Comparison of ENCODE assay signal across 9 cellular contexts in the genomic region with DNA sequence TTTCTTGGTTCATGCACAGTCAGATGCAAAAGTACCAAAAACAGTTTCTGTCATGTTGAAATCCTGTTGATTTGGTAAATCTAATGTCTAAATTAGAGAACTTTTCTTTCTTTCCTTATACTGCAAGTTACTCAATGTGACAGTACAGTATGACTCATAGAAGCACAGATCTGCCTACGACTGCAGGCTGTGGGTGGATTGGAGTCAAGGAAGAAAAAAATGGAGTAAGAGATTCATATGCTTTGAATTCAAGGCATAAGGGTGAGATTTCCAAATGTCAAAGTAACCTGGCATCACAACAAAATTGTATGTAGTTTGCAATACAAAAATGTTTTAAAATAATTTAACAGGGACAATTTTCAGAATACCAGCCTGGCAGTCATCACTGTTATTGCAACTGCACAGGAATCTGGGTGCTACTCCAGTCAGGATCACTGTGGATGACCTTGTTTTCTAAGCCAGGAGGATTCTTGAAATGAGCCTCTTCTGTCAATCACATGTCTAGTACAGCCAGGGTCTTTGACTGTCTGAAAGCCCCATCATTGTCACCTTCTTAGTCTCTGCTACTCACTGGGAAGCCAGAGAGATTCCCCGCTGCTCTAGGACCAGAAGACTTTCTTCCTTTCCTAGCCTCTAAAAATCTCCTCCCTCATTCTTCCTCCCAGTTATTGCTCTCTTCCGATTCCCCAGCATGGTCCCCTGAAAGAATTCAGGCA.
DNase-seq lines count a peak whose midpoint lies in the region; ATAC-seq and TF ChIP-seq lines count a peak whose summit lies in the region.
"Had no signal": no experiment of that assay in that cellular context is flagged by ENCODE, and none has a peak within 500 bp of the region (broad histone marks: within the 10 kb centered on the region; RNA-seq: fewer than 3 reads in every experiment).

No MANE protein-coding gene starts in this region.

- H3K36me3 ChIP-seq in SK-N-MC (ENCODE audit: insufficient read depth, low read length), result no peaks in the 10 kb centered on the region
- H3K36me3 ChIP-seq in gastroesophageal sphincter, result no peaks in the 10 kb centered on the region
- no peaks in the 10 kb centered on the region for H3K36me3 ChIP-seq in sigmoid colon
- H3K36me3 ChIP-seq: Peyer's patch had no signal

- H3K9me3 ChIP-seq in SK-N-MC (ENCODE audit: low read depth, low read length) (no peaks in the 10 kb centered on the region), gastroesophageal sphincter (no peaks in the 10 kb centered on the region), sigmoid colon (no peaks in the 10 kb centered on the region)
- H3K9me3 ChIP-seq: Peyer's patch had no signal

- TF ChIP-seq EP300 in gastroesophageal sphincter (IDR thresholded peaks at IDR 0.05), result no peak
- TF ChIP-seq EP300 in sigmoid colon (IDR thresholded peaks at IDR 0.05), result no peak

- no peak for TF ChIP-seq POLR2A in gastroesophageal sphincter (IDR thresholded peaks at IDR 0.05)
- TF ChIP-seq POLR2A in sigmoid colon (IDR thresholded peaks at IDR 0.05), result no peak

- H3K4me1 ChIP-seq in gastroesophageal sphincter, result peaks cover 7 to 42% (median 11%) of the 10 kb centered on the region in 3 donors
- peaks cover 0 to 41% (median 36%) of the 10 kb centered on the region in 4 donors for H3K4me1 ChIP-seq in sigmoid colon

- H3K27me3 ChIP-seq in gastroesophageal sphincter (no peaks in the 10 kb centered on the region), sigmoid colon (no peaks in the 10 kb centered on the region)
- H3K27me3 ChIP-seq: Peyer's patch had no signal

- no peak overlapping the region for H3K9ac ChIP-seq in SK-N-MC (ENCODE audit: insufficient read length)

- intact Hi-C loops in sigmoid colon (cut with DNase I), result loop anchor here (5.0 to 10.0 kb wide), 2 partner anchors 195 to 393 kb away; a partner anchor contains a TSS

- 13 to 52% methylated on average over 1 to 3 of the region's 3 CpGs for WGBS in gastroesophageal sphincter (ENCODE audit: low coverage in 1 of 2), 2 donors
- 66 to 75% methylated on average over 3 of the region's 3 CpGs for WGBS in sigmoid colon, 2 donors

- H3K27ac ChIP-seq in SK-N-MC (peak overlapping the region; percentile 57; the same call in 1 of the 2 replicates), gastroesophageal sphincter (peak overlapping the region; percentile 71 to 95 (median 80)), sigmoid colon (peak overlapping the region; percentile 66 to 83 (median 78))

- DNase-seq in H4 (ENCODE audit: low spot score), result peak; percentile 86
- DNase-seq in SK-N-MC (ENCODE audit: low read depth, low spot score), result peak; percentile 76
- no peak for DNase-seq in sigmoid colon
- no peak for DNase-seq in stimulated activated CD4-positive, alpha-beta T cell treated with anti-CD3 and anti-CD28 coated beads, Interleukin-2, amount 100 ng/mL, for 48 hours

- no peak for TF ChIP-seq CTCF in gastroesophageal sphincter (IDR thresholded peaks at IDR 0.05)
- TF ChIP-seq CTCF in sigmoid colon (IDR thresholded peaks at IDR 0.05), result no peak

- ATAC-seq in gastroesophageal sphincter (peak; percentile 80), GM19452 (IDR thresholded peaks at IDR 0.05; ENCODE audit: unreplicated experiment) (no peak), GM21367 (IDR thresholded peaks at IDR 0.05; ENCODE audit: unreplicated experiment) (no peak), HG03175 (IDR thresholded peaks at IDR 0.05; ENCODE audit: unreplicated experiment) (no peak)

- peak overlapping the region; percentile 69 for H3K4me3 ChIP-seq in SK-N-MC
- no peak overlapping the region for H3K4me3 ChIP-seq in gastroesophageal sphincter
- H3K4me3 ChIP-seq in sigmoid colon, result no peak overlapping the region
- H3K4me3 ChIP-seq: Peyer's patch had no signal

Comparison
In these comparisons a context has a peak if more than half of its experiments do, and no peak if none do; other contexts are left out.
1. DNase-seq: peak in H4 (single experiment) and SK-N-MC (single experiment); none in sigmoid colon (single experiment) and stimulated activated CD4-positive, alpha-beta T cell treated with anti-CD3 and anti-CD28 coated beads, Interleukin-2, amount 100 ng/mL, for 48 hours (0 of 2).
2. Peak in every context shown above with its lines, with median percentiles within 50 percentile points of each other: H3K27ac ChIP-seq.